In the genomic region with DNA sequence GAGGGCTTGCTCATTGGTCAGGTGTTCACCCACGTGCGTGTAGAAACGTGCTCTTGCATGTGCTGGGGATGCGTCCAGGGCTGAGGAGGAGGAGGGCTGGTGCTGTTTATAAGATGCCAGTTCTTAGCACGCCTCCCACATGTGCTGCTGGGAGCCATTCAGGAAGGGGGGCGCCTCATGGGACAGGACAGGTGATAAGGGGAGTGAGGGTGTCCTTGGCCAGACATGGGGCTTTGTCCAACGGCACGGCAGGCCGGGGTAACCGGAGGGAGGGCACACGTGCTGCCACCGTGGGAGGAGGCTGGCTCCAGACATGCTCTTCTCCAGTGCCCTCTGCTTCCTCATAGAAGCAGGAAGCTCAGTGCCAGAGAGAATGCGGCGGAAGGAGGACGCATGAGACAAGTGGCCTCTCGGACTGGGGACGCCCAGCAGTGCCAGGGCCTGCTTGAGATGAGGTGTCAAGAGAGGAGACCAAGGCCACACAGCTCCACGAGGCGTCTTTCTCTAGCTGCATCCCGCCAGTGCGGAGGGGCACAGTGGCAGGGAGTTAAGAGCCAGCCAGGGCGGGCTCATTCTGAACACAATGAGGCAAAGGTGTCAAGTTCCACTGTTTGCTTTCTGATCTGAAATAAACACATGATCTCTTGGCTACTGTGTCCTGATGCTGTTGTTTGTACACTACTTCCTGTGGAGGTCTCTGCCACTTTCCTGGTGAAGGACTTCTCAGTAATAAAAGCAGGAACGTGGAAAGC, we compare ENCODE assay signal across 20 cellular contexts.
DNase-seq lines count a peak whose midpoint lies in the region; ATAC-seq, FAIRE-seq and TF ChIP-seq lines count a peak whose summit lies in the region.
"Had no signal": no experiment of that assay in that cellular context is flagged by ENCODE, and none has a peak within 500 bp of the region (broad histone marks: within the 10 kb centered on the region; RNA-seq: fewer than 3 reads in every experiment).

No MANE protein-coding gene starts in this region.

- FAIRE-seq in bronchial epithelial cell (lab: Jason Lieb, UNC): no peak

- H3K27ac ChIP-seq in C4-2B: peak overlapping the region; percentile 16
- H3K27ac ChIP-seq: brain microvascular endothelial cell, SK-N-MC, skin epidermis, tibial nerve had no signal

- no peaks in the 10 kb centered on the region for H3K27me3 ChIP-seq in bronchial epithelial cell (ENCODE audit: control insufficient read depth, insufficient read depth, low read length)
- H3K27me3 ChIP-seq: brain microvascular endothelial cell, tibial nerve had no signal

- no peak for TF ChIP-seq CTCF in C4-2B (conservative IDR thresholded peaks at IDR 0.05)
- TF ChIP-seq CTCF in bronchial epithelial cell (IDR thresholded peaks at IDR 0.05; ENCODE audit: insufficient read depth, low read length, severe bottlenecking): no peak

- DNase-seq in DMS53 (lab: John Stamatoyannopoulos, UW): peak; percentile 97
- peak; percentile 16 for DNase-seq in NCI-H2171 (lab: John Stamatoyannopoulos, UW)
- DNase-seq in bronchial epithelial cell (ENCODE audit: low read depth): peak; percentile 39
- no peak for DNase-seq in cerebellar cortex (ENCODE audit: low spot score)
- DNase-seq in SKM-1 (lab: John Stamatoyannopoulos, UW; ENCODE audit: unreplicated experiment): no peak
- DNase-seq in stimulated activated naive CD8-positive, alpha-beta T cell treated with anti-CD3 and anti-CD28 coated beads, Interleukin-15, Interleukin-2, amounts not matched to agents 100 U/mL and 50 U/mL, for 24 hours: no peak
- DNase-seq: activated CD4-positive, alpha-beta T cell treated with anti-CD3 and anti-CD28 coated beads, Interleukin-2, amount 50 U/mL, for 1 hour; activated naive CD8-positive, alpha-beta T cell treated with anti-CD3 and anti-CD28 coated beads for 36 hours; activated T-cell treated with anti-CD3 and anti-CD28 coated beads, Interleukin-2, amount 50 U/mL, for 48 hours; brain microvascular endothelial cell; effector memory CD4-positive, alpha-beta T cell; hippocampal formation; kidney glomerular epithelial cell; NCI-H226 had no signal

- no peaks in the 10 kb centered on the region for H3K36me3 ChIP-seq in bronchial epithelial cell (ENCODE audit: control insufficient read depth, insufficient read depth, low read length)
- H3K36me3 ChIP-seq: brain microvascular endothelial cell had no signal

- no peak for ATAC-seq in stimulated activated naive CD8-positive, alpha-beta T cell treated with anti-CD3 and anti-CD28 coated beads, Interleukin-15, Interleukin-2, amounts not matched to agents 100 U/mL and 50 U/mL, for 24 hours
- ATAC-seq in GM19452 (IDR thresholded peaks at IDR 0.05; ENCODE audit: unreplicated experiment): no peak

- no peak overlapping the region for H3K4me3 ChIP-seq in bronchial epithelial cell (ENCODE audit: low read depth, low read length)
- H3K4me3 ChIP-seq: HAP-1, SK-N-MC, skin epidermis, tibial nerve had no signal

Comparison
In these comparisons a context has a peak if more than half of its experiments do, and no peak if none do; other contexts are left out.
1. DNase-seq: peak in DMS53 (single experiment), NCI-H2171 (single experiment) and bronchial epithelial cell (single experiment); none in cerebellar cortex (single experiment), SKM-1 (single experiment) and stimulated activated naive CD8-positive, alpha-beta T cell treated with anti-CD3 and anti-CD28 coated beads, Interleukin-15, Interleukin-2, amounts not matched to agents 100 U/mL and 50 U/mL, for 24 hours (single experiment).